6 cellular contexts compared by ENCODE assay signal in the genomic region with DNA sequence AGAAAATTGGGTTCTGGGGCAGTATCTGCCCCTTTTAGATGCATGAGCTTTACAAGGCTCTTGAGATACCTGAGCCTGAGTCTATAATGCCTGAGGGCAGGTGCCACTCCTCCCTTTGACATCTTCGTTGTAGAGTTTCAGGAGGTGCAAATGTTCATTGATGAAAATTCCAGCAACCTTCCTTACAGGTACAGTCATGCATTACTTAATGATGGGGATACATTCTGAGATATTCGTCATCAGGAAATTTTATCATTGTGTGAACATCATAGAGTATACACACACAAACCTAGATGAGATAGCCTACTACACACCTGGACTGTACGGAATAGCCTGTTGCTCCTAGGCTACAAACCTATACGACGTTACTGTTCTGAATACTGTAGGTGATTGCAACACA.
"Had no signal": no experiment of that assay in that cellular context is flagged by ENCODE, and none has a peak within 500 bp of the region (broad histone marks: within the 10 kb centered on the region; RNA-seq: fewer than 3 reads in every experiment).

No MANE protein-coding gene starts in this region.

- H3K4me2 ChIP-seq: GM23338 had no signal

- FAIRE-seq: H1, H54, HTR-8/SVneo had no signal

- H2AFZ ChIP-seq: GM23338 had no signal

- H3K4me3 ChIP-seq: GM23338 had no signal

- ATAC-seq: GM23338 had no signal

- DNase-seq: H9, HCEC 1CT had no signal
